Comparison of ENCODE assay signal across 9 cellular contexts in genomic region chr1:47388548-47389238, GRCh38.
DNase-seq lines count a peak whose midpoint lies in the region; ATAC-seq lines count a peak whose summit lies in the region.
"Had no signal": no experiment of that assay in that cellular context is flagged by ENCODE, and none has a peak within 500 bp of the region (broad histone marks: within the 10 kb centered on the region; RNA-seq: fewer than 3 reads in every experiment).

No MANE protein-coding gene starts in this region.

- ATAC-seq in HG02678 (IDR thresholded peaks at IDR 0.05; ENCODE audit: unreplicated experiment) (peak; percentile 51), memory B cell (ENCODE audit: low read depth) (no peak)
- ATAC-seq in effector memory CD8-positive, alpha-beta T cell (replicated peaks) = peak; percentile 37
- ATAC-seq in stimulated activated naive B cell treated with anti-CD40 and anti-IgM and Interleukin-4, amounts not matched to agents 10 μg/mL and 1 μg/mL and 100 μg/mL, for 72 hours (replicated peaks) = peak; percentile 81 to 86

- H3K9me3 Mint-ChIP-seq in effector memory CD8-positive, alpha-beta T cell = no peaks in the 10 kb centered on the region
- no peaks in the 10 kb centered on the region for H3K9me3 Mint-ChIP-seq in memory B cell
- H3K9me3 Mint-ChIP-seq in stimulated activated naive B cell treated with anti-CD40 and anti-IgM and Interleukin-4, amounts not matched to agents 10 μg/mL and 1 μg/mL and 100 μg/mL, for 72 hours = no peaks in the 10 kb centered on the region
- H3K9me3 Mint-ChIP-seq: dendritic cell treated with granulocyte-macrophage colony-stimulating factor and Interleukin-4, amounts not matched to agents 40 ng/mL and 50 ng/mL, for 4 days had no signal

- DNase-seq in DMS79 treated with DMSO at 0.1 percent for 48 hours (lab: John Stamatoyannopoulos, UW) (peak; percentile 20), DMS79 (lab: John Stamatoyannopoulos, UW) (no peak), NCI-H2107 (lab: John Stamatoyannopoulos, UW) (peak; percentile 43), memory B cell (ENCODE audit: low spot score in 2 of 2) (peak; percentile 16 to 22)
- DNase-seq in activated CD4-positive, alpha-beta T cell treated with anti-CD3 and anti-CD28 coated beads for 24 hours (ENCODE audit: low read depth in 2 of 2) = peak; percentile 18 to 36
- DNase-seq in effector memory CD8-positive, alpha-beta T cell = peak; percentile 3 to 22 (median 11)
- DNase-seq in stimulated activated naive B cell treated with anti-CD40 and anti-IgM and Interleukin-4, amounts not matched to agents 10 μg/mL and 1 μg/mL and 100 μg/mL, for 72 hours = peak; percentile 11

- H3K36me3 Mint-ChIP-seq in effector memory CD8-positive, alpha-beta T cell (ENCODE audit: insufficient read depth) = no peaks in the 10 kb centered on the region
- peaks cover 2% of the 10 kb centered on the region for H3K36me3 Mint-ChIP-seq in memory B cell
- H3K36me3 Mint-ChIP-seq in stimulated activated naive B cell treated with anti-CD40 and anti-IgM and Interleukin-4, amounts not matched to agents 10 μg/mL and 1 μg/mL and 100 μg/mL, for 72 hours = peaks cover 3 to 9% of the 10 kb centered on the region in 2 donors

- peaks cover 9 to 16% of the 10 kb centered on the region in 2 donors for H3K27me3 Mint-ChIP-seq in effector memory CD8-positive, alpha-beta T cell
- peaks cover 5% of the 10 kb centered on the region for H3K27me3 Mint-ChIP-seq in memory B cell
- peaks cover 0 to 23% of the 10 kb centered on the region in 2 donors for H3K27me3 Mint-ChIP-seq in stimulated activated naive B cell treated with anti-CD40 and anti-IgM and Interleukin-4, amounts not matched to agents 10 μg/mL and 1 μg/mL and 100 μg/mL, for 72 hours

- peaks cover 7 to 8% of the 10 kb centered on the region in 2 donors for H3K4me1 Mint-ChIP-seq in effector memory CD8-positive, alpha-beta T cell (ENCODE audit: low read depth in 2 of 2)
- peaks cover 6% of the 10 kb centered on the region for H3K4me1 Mint-ChIP-seq in memory B cell
- H3K4me1 Mint-ChIP-seq in stimulated activated naive B cell treated with anti-CD40 and anti-IgM and Interleukin-4, amounts not matched to agents 10 μg/mL and 1 μg/mL and 100 μg/mL, for 72 hours = no peaks in the 10 kb centered on the region

- H3K27ac Mint-ChIP-seq in effector memory CD8-positive, alpha-beta T cell = no peak overlapping the region
- H3K27ac Mint-ChIP-seq in memory B cell = no peak overlapping the region
- H3K27ac Mint-ChIP-seq in stimulated activated naive B cell treated with anti-CD40 and anti-IgM and Interleukin-4, amounts not matched to agents 10 μg/mL and 1 μg/mL and 100 μg/mL, for 72 hours = no peak overlapping the region
- H3K27ac Mint-ChIP-seq: dendritic cell treated with granulocyte-macrophage colony-stimulating factor and Interleukin-4, amounts not matched to agents 40 ng/mL and 50 ng/mL, for 4 days had no signal

- H3K4me3 Mint-ChIP-seq in effector memory CD8-positive, alpha-beta T cell = no peak overlapping the region
- no peak overlapping the region for H3K4me3 Mint-ChIP-seq in memory B cell
- H3K4me3 Mint-ChIP-seq in stimulated activated naive B cell treated with anti-CD40 and anti-IgM and Interleukin-4, amounts not matched to agents 10 μg/mL and 1 μg/mL and 100 μg/mL, for 72 hours = no peak overlapping the region
- H3K4me3 Mint-ChIP-seq: dendritic cell treated with granulocyte-macrophage colony-stimulating factor and Interleukin-4, amounts not matched to agents 40 ng/mL and 50 ng/mL, for 4 days had no signal
